10 cellular contexts compared by ENCODE assay signal in the genomic region with DNA sequence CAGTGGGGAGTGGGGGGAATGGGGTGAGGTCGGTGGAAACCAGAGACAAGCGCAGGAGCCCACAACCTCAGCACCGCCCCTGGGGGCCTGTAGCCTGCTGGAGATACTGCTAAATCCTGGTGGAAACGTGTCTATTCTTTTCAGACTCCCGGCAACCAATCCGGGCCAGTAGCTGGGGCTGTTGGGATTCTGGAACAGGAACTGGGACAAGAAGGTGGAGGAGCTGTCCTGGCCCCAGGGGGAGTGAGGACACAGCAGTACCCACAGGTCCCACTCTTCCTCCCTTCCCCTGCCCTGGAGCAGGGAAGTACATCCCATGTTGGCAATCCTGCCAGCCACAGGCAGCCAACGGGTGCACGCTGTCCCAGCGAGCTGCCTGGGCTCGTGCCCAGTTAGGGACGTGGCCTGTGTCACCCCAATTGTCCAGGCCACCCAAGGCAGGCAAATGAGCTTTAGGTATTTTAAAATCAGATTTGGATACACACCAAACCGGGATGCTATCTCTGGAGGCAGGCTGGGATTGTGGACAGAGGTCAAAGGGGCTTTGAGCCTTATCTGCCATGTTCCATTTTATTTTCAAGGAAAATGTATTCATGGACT. TPM values are rescaled to one million over a fixed set of nuclear protein-coding genes. Genes with fewer than 3 reads are reported as not detected.
A peak's percentile ranks its signal among the peaks of the same experiment; 100 is the strongest.
DNase-seq lines count a peak whose midpoint lies in the region; ATAC-seq and TF ChIP-seq lines count a peak whose summit lies in the region.
"Had no signal": no experiment of that assay in that cellular context is flagged by ENCODE, and none has a peak within 500 bp of the region (broad histone marks: within the 10 kb centered on the region; RNA-seq: fewer than 3 reads in every experiment).

No MANE protein-coding gene starts in this region.

- H3K27me3 ChIP-seq in adipocyte (replicated peaks; ENCODE audit: control insufficient read depth, insufficient read depth, low read length) (no peaks in the 10 kb centered on the region), testis (no peaks in the 10 kb centered on the region)

- no peak for TF ChIP-seq POLR2A in testis (IDR thresholded peaks at IDR 0.05)

- intact Hi-C loops in testis (cut with DNase I; ENCODE audit: low total_unique reads) = no loop called here

- no peak for DNase-seq in adipocyte (ENCODE audit: low read depth)
- DNase-seq in globus pallidus (ENCODE audit: low spot score) = peak; percentile 76
- DNase-seq in midbrain (lab: John Stamatoyannopoulos, UW) = peak; percentile 80
- no peak for DNase-seq in testis
- no peak for DNase-seq in stimulated activated CD4-positive, alpha-beta T cell treated with anti-CD3 and anti-CD28 coated beads, Interleukin-4, amount 100 ng/mL, for 4 hours
- no peak for DNase-seq in inferior parietal cortex (ENCODE audit: extremely low spot score)
- DNase-seq: activated CD8-positive, alpha-beta T cell treated with anti-CD3 and anti-CD28 coated beads, Interleukin-2, amount 10 ng/mL, durations not matched to agents 7 days and 5 days had no signal

- H3K4me1 ChIP-seq in adipocyte (ENCODE audit: control insufficient read depth, insufficient read depth, low read length) (peaks cover 60% of the 10 kb centered on the region), testis (peaks cover 38% of the 10 kb centered on the region)

- H3K9ac ChIP-seq in adipocyte (ENCODE audit: low read length) = peak overlapping the region; percentile 67

- H3K9me3 ChIP-seq in adipocyte (ENCODE audit: control insufficient read depth, low read length) (no peaks in the 10 kb centered on the region), testis (no peaks in the 10 kb centered on the region)

- H3K27ac ChIP-seq in testis = peak overlapping the region; percentile 69 to 82

- H3K36me3 ChIP-seq in adipocyte (ENCODE audit: control insufficient read depth, insufficient read depth, low read length, severe bottlenecking) (no peaks in the 10 kb centered on the region), testis (ENCODE audit: low read depth, missing control alignments) (no peaks in the 10 kb centered on the region)

- H3K4me3 ChIP-seq in adipocyte (ENCODE audit: low read length) = no peak overlapping the region
- H3K4me3 ChIP-seq in testis = no peak overlapping the region
- H3K4me3 ChIP-seq: GM12878 had no signal

- no peak for ATAC-seq in GM18873 (IDR thresholded peaks at IDR 0.05; ENCODE audit: low FRiP score, unreplicated experiment)
- no peak for ATAC-seq in HG03139 (IDR thresholded peaks at IDR 0.05; ENCODE audit: unreplicated experiment)
- ATAC-seq: activated CD8-positive, alpha-beta T cell treated with anti-CD3 and anti-CD28 coated beads, Interleukin-2, amount 10 ng/mL, durations not matched to agents 7 days and 5 days; GM12878 had no signal

- no peak for TF ChIP-seq CTCF in testis (IDR thresholded peaks at IDR 0.05)

- WGBS in testis, 2 donors = 22 to 25% methylated on average over 11 to 12 of the region's 12 CpGs

RNA-seq across cellular contexts. Expression of gene HS1BP3, which starts 51.8 kb away (rescaled TPM):
- total RNA-seq in testis = 10 to 100 TPM; 23.5 to 31.6 TPM
- polyA plus RNA-seq in testis (ENCODE audit: insufficient read depth, low read depth, low replicate concordance) = 25.0 TPM

Comparison
In these comparisons a context has a peak if more than half of its experiments do, and no peak if none do; other contexts are left out.
1. DNase-seq: peak in globus pallidus (single experiment) and midbrain (single experiment); none in adipocyte (single experiment), testis (single experiment), stimulated activated CD4-positive, alpha-beta T cell treated with anti-CD3 and anti-CD28 coated beads, Interleukin-4, amount 100 ng/mL, for 4 hours (0 of 2) and inferior parietal cortex (single experiment).